ENCODE assay signal across 8 cellular contexts in genomic region chr7:65981965-65982792, GRCh38. TPM values are rescaled to one million over a fixed set of nuclear protein-coding genes. Genes with fewer than 3 reads are reported as not detected.
DNase-seq lines count a peak whose midpoint lies in the region; ATAC-seq, FAIRE-seq and TF ChIP-seq lines count a peak whose summit lies in the region.

GUSB (minus strand) TSS chr7:65982213; CDS start chr7:65982183, 30 bp downstream.

- no peak for TF ChIP-seq CTCF in IMR-90 (conservative IDR thresholded peaks at IDR 0.05; ENCODE audit: low read depth, low read length)
- no peak for TF ChIP-seq CTCF in OCI-LY7 (conservative IDR thresholded peaks at IDR 0.05; ENCODE audit: low read length)
- no peak for TF ChIP-seq CTCF in endothelial cell of umbilical vein (IDR thresholded peaks at IDR 0.05; ENCODE audit: extremely low read depth in 1 of 2, insufficient read depth in 1 of 2, low read depth in 1 of 2, low read length in 2 of 2)

- POLR2A ChIA-PET in IMR-90 (lab: Charles Lee; ENCODE audit: unreplicated experiment) (no interaction called here), OCI-LY7 (lab: Charles Lee) (interaction anchor here (0.6 to 1.2 kb wide), 4 partner anchors 8 to 212 kb away, joined by 3 to 4 read pairs (median 4); no protein-coding TSS in a partner anchor), endothelial cell of umbilical vein (lab: Charles Lee) (interaction anchor here (0.6 to 0.9 kb wide), 2 partner anchors 26 to 526 kb away, joined by 3 to 6 read pairs; no protein-coding TSS in a partner anchor)

- in situ Hi-C loops in IMR-90 (cut with MboI; ENCODE audit: low sequenced_read_pairs): no loop called here

- TF ChIP-seq POLR2A in IMR-90 (IDR thresholded peaks at IDR 0.05; ENCODE audit: low read depth, low read length) (no peak), endothelial cell of umbilical vein (IDR thresholded peaks at IDR 0.05; ENCODE audit: low read depth, low read length) (peak; percentile 75)

- peak within 1 kb of the TSS; percentile 100 for H4K8ac ChIP-seq in IMR-90 (ENCODE audit: low read depth in 2 of 2, low read length in 2 of 2)

- H3K4me2 ChIP-seq in IMR-90 (ENCODE audit: low read depth, low read length): peak within 1 kb of the TSS; percentile 75
- peak within 1 kb of the TSS; percentile 86 for H3K4me2 ChIP-seq in OCI-LY7 (ENCODE audit: low read length)
- peak within 1 kb of the TSS; percentile 62 for H3K4me2 ChIP-seq in endothelial cell of umbilical vein (ENCODE audit: insufficient read depth, low read length)

- no peak for TF ChIP-seq RAD21 in IMR-90 (IDR thresholded peaks at IDR 0.05; ENCODE audit: low read length)

- peak within 1 kb of the TSS; percentile 94 for H3K4ac ChIP-seq in IMR-90 (ENCODE audit: low read depth, low read length)

- DNase-seq in DMS 273 (lab: John Stamatoyannopoulos, UW; ENCODE audit: unreplicated experiment) (peak; percentile 99), IMR-90 (peak; percentile 82), OCI-LY7 (ENCODE audit: low spot score) (peak; percentile 95), activated T-cell treated with anti-CD3 and anti-CD28 coated beads for 1 hour (ENCODE audit: low read depth) (peak; percentile 84), endothelial cell of umbilical vein (ENCODE audit: low read depth, low spot score) (peak; percentile 86), midbrain (lab: John Stamatoyannopoulos, UW) (peak; percentile 93)
- DNase-seq in stimulated activated CD8-positive, alpha-beta memory T cell treated with anti-CD3 and anti-CD28 coated beads, Interleukin-15, amount 100 ng/mL, for 48 hours (ENCODE audit: low read depth in 2 of 2): peak; percentile 85 to 86

- H2BK5ac ChIP-seq in IMR-90 (ENCODE audit: low read depth, low read length, poor library complexity, severe bottlenecking): peak within 1 kb of the TSS; percentile 61

- CTCF ChIA-PET in IMR-90 (lab: Yijun Ruan, JAX) (no interaction called here), OCI-LY7 (lab: Charles Lee; ENCODE audit: unreplicated experiment) (no interaction called here), endothelial cell of umbilical vein (lab: Charles Lee) (no interaction called here)

- H2BK120ac ChIP-seq in IMR-90 (ENCODE audit: low read depth, low read length): peak within 1 kb of the TSS; percentile 90

- peak within 1 kb of the TSS; percentile 82 for H2AK5ac ChIP-seq in IMR-90 (ENCODE audit: low read depth, low read length)

- H3K9me1 ChIP-seq in IMR-90 (ENCODE audit: insufficient read depth, low read length) (peaks cover 16% of the 10 kb centered on the region), endothelial cell of umbilical vein (replicated peaks; ENCODE audit: control insufficient read depth, extremely low read depth, insufficient read depth, low read length) (no peaks in the 10 kb centered on the region)

- peak within 1 kb of the TSS; percentile 74 for H3K18ac ChIP-seq in IMR-90 (ENCODE audit: low read depth, low read length)

- peak within 1 kb of the TSS; percentile 92 for H4K5ac ChIP-seq in IMR-90 (ENCODE audit: low read depth, low read length)

- ATAC-seq in GM21528 (IDR thresholded peaks at IDR 0.05; ENCODE audit: low FRiP score, unreplicated experiment) (peak; percentile 81), IMR-90 (ENCODE audit: low read depth) (peak; percentile 98)

- peaks cover 16 to 33% of the 10 kb centered on the region in 2 experiments for H3K79me1 ChIP-seq in IMR-90 (ENCODE audit: low read depth in 1 of 2, low read length in 2 of 2)

- 0 out of 2 replicates have a peak, but pooled peaks cover 7% of the 10 kb centered on the region for H4K20me1 ChIP-seq in IMR-90 (ENCODE audit: insufficient read depth, low read length)
- 0 out of 2 replicates have a peak, but pooled peaks cover 3% of the 10 kb centered on the region for H4K20me1 ChIP-seq in OCI-LY7 (ENCODE audit: insufficient read depth, low read length)
- no peaks in the 10 kb centered on the region for H4K20me1 ChIP-seq in endothelial cell of umbilical vein (replicated peaks; ENCODE audit: control insufficient read depth, extremely low read depth, insufficient read depth, low read length)

- dilution Hi-C loops in IMR-90 (cut with HindIII; ENCODE audit: low sequenced_read_pairs, unreplicated experiment) (no loop called here), endothelial cell of umbilical vein (cut with MboI; ENCODE audit: extremely low pct_ligation_motif_present, low sequenced_read_pairs) (no loop called here)

- H3K9me3 ChIP-seq in IMR-90 (ENCODE audit: control insufficient read depth, insufficient read depth, low read length) (no peaks in the 10 kb centered on the region), OCI-LY7 (ENCODE audit: low read length) (no peaks in the 10 kb centered on the region), endothelial cell of umbilical vein (replicated peaks; ENCODE audit: control insufficient read depth, insufficient read depth, low read length) (no peaks in the 10 kb centered on the region)

- H3K27ac ChIP-seq in IMR-90 (ENCODE audit: insufficient read depth, low read length) (peak within 1 kb of the TSS; percentile 78), OCI-LY7 (ENCODE audit: low read depth, low read length, poor library complexity, severe bottlenecking) (peak within 1 kb of the TSS; percentile 54), endothelial cell of umbilical vein (ENCODE audit: insufficient read depth, low read depth, low read length) (peak within 1 kb of the TSS; percentile 78)

- peak within 1 kb of the TSS; percentile 88 for H4K91ac ChIP-seq in IMR-90 (ENCODE audit: insufficient read depth, low read depth, low read length)

- H3K9me2 ChIP-seq in OCI-LY7 (ENCODE audit: insufficient read depth, low read length): no peaks in the 10 kb centered on the region

- peaks cover 8% of the 10 kb centered on the region for H3K4me1 ChIP-seq in IMR-90 (ENCODE audit: control insufficient read depth, insufficient read depth, low read length)
- H3K4me1 ChIP-seq in OCI-LY7 (ENCODE audit: insufficient read depth, low read length, poor library complexity, severe bottlenecking): peaks cover 14% of the 10 kb centered on the region
- peaks cover 9% of the 10 kb centered on the region for H3K4me1 ChIP-seq in endothelial cell of umbilical vein (ENCODE audit: control insufficient read depth, extremely low read depth, insufficient read depth, low read length)

- peak within 1 kb of the TSS; percentile 1; the same call in 1 of the 3 replicates for H2BK15ac ChIP-seq in IMR-90 (ENCODE audit: low read depth, low read length)

- H3K36me3 ChIP-seq in IMR-90 (ENCODE audit: control insufficient read depth, insufficient read depth, low read length) (peaks cover 7% of the 10 kb centered on the region), OCI-LY7 (ENCODE audit: insufficient read depth, low read length) (peaks cover 25% of the 10 kb centered on the region), endothelial cell of umbilical vein (ENCODE audit: control insufficient read depth in 2 of 2, extremely low read depth in 1 of 2, insufficient read depth in 2 of 2, low read length in 2 of 2) (no peaks in the 10 kb centered on the region)

- WGBS in IMR-90 (ENCODE audit: extremely low coverage in 2 of 2, insufficient read length in 1 of 2), 2 experiments: 5% methylated on average over 33 of the region's 62 CpGs; no CpG with 5 or more reads in 1 of the 2 experiments

- FAIRE-seq in endothelial cell of umbilical vein (lab: Jason Lieb, UNC): peak; percentile 93

- H3K9ac ChIP-seq in IMR-90 (ENCODE audit: low read depth, low read length) (peak within 1 kb of the TSS; percentile 94), endothelial cell of umbilical vein (replicated peaks; ENCODE audit: extremely low read depth, insufficient read depth, low read length) (peak within 1 kb of the TSS; percentile 71)

- intact Hi-C loops in IMR-90 (cut with micrococcal nuclease) (no loop called here), OCI-LY7 (cut with micrococcal nuclease; ENCODE audit: unreplicated experiment) (loop anchor here (1.0 to 5.0 kb wide), 4 partner anchors 95 to 231 kb away; partner anchors contain the start of genes ASL and CRCP), endothelial cell of umbilical vein (cut with micrococcal nuclease) (loop anchor here (10.0 kb wide), 1 partner anchor 237 kb away; no protein-coding TSS in a partner anchor)

- H3K14ac ChIP-seq in IMR-90 (replicated peaks; ENCODE audit: low read depth, low read length): peak within 1 kb of the TSS; percentile 94

- peak within 1 kb of the TSS; percentile 96 for H2AK9ac ChIP-seq in IMR-90 (replicated peaks; ENCODE audit: low read depth, low read length, poor library complexity)

- BruUV-seq in IMR-90 (replicated peaks; lab: Mats Ljungman, UMichigan) (no TSS peak), OCI-LY7 (replicated peaks; lab: Mats Ljungman, UMichigan) (no TSS peak), endothelial cell of umbilical vein (replicated peaks; lab: Mats Ljungman, UMichigan) (no TSS peak)

- H3K27me3 ChIP-seq in IMR-90 (ENCODE audit: control insufficient read depth, insufficient read depth, low read length) (no peaks in the 10 kb centered on the region), endothelial cell of umbilical vein (ENCODE audit: control insufficient read depth in 2 of 2, insufficient read depth in 2 of 2, low read length in 2 of 2) (no peaks in the 10 kb centered on the region)

- peaks cover 19% of the 10 kb centered on the region for H3K79me2 ChIP-seq in OCI-LY7 (ENCODE audit: insufficient read depth, low read depth, low read length)
- peaks cover 18% of the 10 kb centered on the region for H3K79me2 ChIP-seq in endothelial cell of umbilical vein (ENCODE audit: control insufficient read depth, insufficient read depth, low read length)

- H3K23ac ChIP-seq in IMR-90 (ENCODE audit: low read depth, low read length): peak within 1 kb of the TSS; percentile 78; the same call in 1 of the 2 replicates

- H2AFZ ChIP-seq in IMR-90 (replicated peaks; ENCODE audit: low read length, poor library complexity) (peak within 1 kb of the TSS; percentile 95), OCI-LY7 (ENCODE audit: low read length) (peak within 1 kb of the TSS; percentile 97), endothelial cell of umbilical vein (ENCODE audit: low read depth, low read length) (peak within 1 kb of the TSS; percentile 100)

- H3K4me3 ChIP-seq in IMR-90 (ENCODE audit: insufficient read depth, low read depth, low read length) (peak within 1 kb of the TSS; percentile 85), OCI-LY7 (ENCODE audit: low read depth, low read length, poor library complexity, severe bottlenecking) (peak within 1 kb of the TSS; percentile 90), endothelial cell of umbilical vein (replicated peaks in 1 of 3; ENCODE audit: insufficient read depth in 1 of 3, low read depth in 1 of 3, low read length in 3 of 3) (peak within 1 kb of the TSS; percentile 53 to 84 (median 69))

- peak within 1 kb of the TSS; percentile 87 for H3K56ac ChIP-seq in IMR-90 (ENCODE audit: extremely low read depth, insufficient read depth, low read length)

- peak within 1 kb of the TSS; percentile 72; the same call in 1 of the 2 replicates for H2BK20ac ChIP-seq in IMR-90 (ENCODE audit: low read depth, low read length)

RNA-seq across cellular contexts. Expression of gene GUSB, which starts in this region (rescaled TPM):
- 9.7 and 12.9 TPM in 2 replicates for total RNA-seq in IMR-90 (2012; rRNA removed)
- polyA plus RNA-seq in IMR-90 (2012; rRNA removed): 47.7 and 55.0 TPM in 2 replicates
- 54.2 and 71.8 TPM in 2 replicates for polyA plus RNA-seq in IMR-90 (2012; cell fraction: cytosol; rRNA removed)
- polyA plus RNA-seq in IMR-90 (2012; cell fraction: nucleus; rRNA removed; ENCODE audit: low replicate concordance): 88.1 and 130 TPM in 2 replicates
- total RNA-seq in OCI-LY7 (2014; rRNA removed; shearing (Covaris generic)): 44.7 and 49.5 TPM in 2 replicates
- total RNA-seq in OCI-LY7 (2022): 50.9 and 61.6 TPM in 2 replicates
- total RNA-seq in endothelial cell of umbilical vein: 46.4 and 55.7 TPM in 2 replicates
- 98.8 and 107 TPM in 2 replicates for polyA plus RNA-seq in endothelial cell of umbilical vein
- 79.3 and 83.3 TPM in 2 replicates for polyA plus RNA-seq in endothelial cell of umbilical vein (2011; cell fraction: cytosol; rRNA removed)
- polyA plus RNA-seq in endothelial cell of umbilical vein (2011; cell fraction: nucleus; rRNA removed): 192 and 203 TPM in 2 replicates
- polyA plus RNA-seq in endothelial cell of umbilical vein (2012): 39.6 and 41.9 TPM in 2 replicates
- polyA minus RNA-seq in endothelial cell of umbilical vein: 79.5 and 81.0 TPM in 2 replicates
- 35.5 TPM for polyA minus RNA-seq in endothelial cell of umbilical vein (2011; cell fraction: cytosol; rRNA and poly(A)+ RNA removed)
- polyA minus RNA-seq in endothelial cell of umbilical vein (2011; cell fraction: nucleus; rRNA and poly(A)+ RNA removed): 28.9 and 45.0 TPM in 2 replicates

Comparison
In these comparisons a context has a peak if more than half of its experiments do, and no peak if none do; other contexts are left out.
1. Peak in every context shown above with its lines: DNase-seq, ATAC-seq, H3K4me3 ChIP-seq and H3K27ac ChIP-seq.